30 cellular contexts compared by ENCODE assay signal in the genomic region with DNA sequence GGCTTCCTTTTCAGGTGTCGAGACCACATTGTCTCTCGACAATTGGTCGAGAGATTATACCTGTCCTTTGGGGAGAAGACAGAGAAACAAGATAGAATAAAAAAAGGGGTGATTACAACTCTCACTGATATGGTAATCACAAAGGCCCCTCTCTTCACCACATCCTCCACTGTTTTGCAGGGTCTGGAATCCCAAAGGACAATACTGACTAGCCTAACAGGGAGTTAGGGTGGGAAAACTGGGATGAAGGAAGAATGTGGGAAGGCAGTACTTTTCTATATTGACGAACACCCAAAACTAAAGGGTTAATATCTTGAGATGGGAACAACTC.
"Had no signal": no experiment of that assay in that cellular context is flagged by ENCODE, and none has a peak within 500 bp of the region (broad histone marks: within the 10 kb centered on the region; RNA-seq: fewer than 3 reads in every experiment).

No MANE protein-coding gene starts in this region.

- H3K36me3 ChIP-seq: gastroesophageal sphincter, heart right ventricle, left lung, neural progenitor cell, sigmoid colon, stomach, tibial artery, upper lobe of left lung had no signal

- H3K27me3 ChIP-seq: dorsolateral prefrontal cortex, gastroesophageal sphincter, heart right ventricle, left lung, sigmoid colon, stomach, testis, tibial artery, upper lobe of left lung had no signal

- H3K9me3 ChIP-seq: gastroesophageal sphincter, heart right ventricle, left lung, psoas muscle, sigmoid colon, stomach, testis, tibial artery, upper lobe of left lung had no signal

- DNase-seq: dorsolateral prefrontal cortex; effector CD4-positive, alpha-beta T cell; foreskin fibroblast; heart right ventricle; hippocampal formation; left cardiac atrium; left lung; mammary epithelial cell; mesendoderm; midbrain; naive thymus-derived CD4-positive, alpha-beta T cell; psoas muscle; right cardiac atrium; sigmoid colon; stimulated activated CD4-positive, alpha-beta T cell treated with anti-CD3 and anti-CD28 coated beads, Interleukin-2, amount 100 ng/mL, for 24 hours; stimulated activated CD4-positive, alpha-beta T cell treated with anti-CD3 and anti-CD28 coated beads, Interleukin-4, amount 100 ng/mL, for 24 hours; stimulated activated naive CD4-positive, alpha-beta T cell treated with Interleukin-2 at 50 U/mL for 16 hours; stomach; substantia nigra; testis; tibial artery; upper lobe of left lung had no signal

- H3K4me3 Mint-ChIP-seq: naive thymus-derived CD4-positive, alpha-beta T cell; nephron; neural progenitor cell; stimulated activated effector memory CD8-positive, alpha-beta T cell treated with anti-CD3 and anti-CD28 coated beads, Interleukin-12 subunit alpha, Interleukin-12 subunit beta, amount 100 ng/mL, for 72 hours had no signal

- H3K9ac ChIP-seq: neural progenitor cell had no signal

- H3K27ac Mint-ChIP-seq: naive thymus-derived CD4-positive, alpha-beta T cell; nephron; neural progenitor cell; stimulated activated effector memory CD8-positive, alpha-beta T cell treated with anti-CD3 and anti-CD28 coated beads, Interleukin-12 subunit alpha, Interleukin-12 subunit beta, amount 100 ng/mL, for 72 hours had no signal

- FAIRE-seq: colon, urothelium cell line had no signal

- H3K4me2 ChIP-seq: neural progenitor cell had no signal

- ATAC-seq: esophagus mucosa; gastroesophageal sphincter; heart right ventricle; left cardiac atrium; left lung; naive thymus-derived CD4-positive, alpha-beta T cell; psoas muscle; right cardiac atrium; stimulated activated effector memory CD8-positive, alpha-beta T cell treated with anti-CD3 and anti-CD28 coated beads, Interleukin-12 subunit alpha, Interleukin-12 subunit beta, amount 100 ng/mL, for 72 hours had no signal

- H3K4me3 ChIP-seq: dorsolateral prefrontal cortex, gastroesophageal sphincter, heart right ventricle, left lung, neural progenitor cell, psoas muscle, sigmoid colon, stomach, testis, tibial artery, upper lobe of left lung had no signal

- H3K27ac ChIP-seq: dorsolateral prefrontal cortex, epithelial cell of prostate, gastroesophageal sphincter, heart right ventricle, left lung, neural progenitor cell, psoas muscle, sigmoid colon, stomach, testis, tibial artery, upper lobe of left lung had no signal

- H3K36me3 Mint-ChIP-seq: neural progenitor cell; stimulated activated effector memory CD8-positive, alpha-beta T cell treated with anti-CD3 and anti-CD28 coated beads, Interleukin-12 subunit alpha, Interleukin-12 subunit beta, amount 100 ng/mL, for 72 hours had no signal

- H3K9me3 Mint-ChIP-seq: naive thymus-derived CD4-positive, alpha-beta T cell; nephron; neural progenitor cell; stimulated activated effector memory CD8-positive, alpha-beta T cell treated with anti-CD3 and anti-CD28 coated beads, Interleukin-12 subunit alpha, Interleukin-12 subunit beta, amount 100 ng/mL, for 72 hours had no signal

- H2AFZ ChIP-seq: neural progenitor cell had no signal
